ENCODE assay signal across 12 cellular contexts in genomic region chr5:110790673-110791072, GRCh38. TPM values are rescaled to one million over a fixed set of nuclear protein-coding genes. Genes with fewer than 3 reads are reported as not detected.
A peak's percentile ranks its signal among the peaks of the same experiment; 100 is the strongest.
DNase-seq lines count a peak whose midpoint lies in the region; ATAC-seq, FAIRE-seq and TF ChIP-seq lines count a peak whose summit lies in the region.
"Had no signal": no experiment of that assay in that cellular context is flagged by ENCODE, and none has a peak within 500 bp of the region (broad histone marks: within the 10 kb centered on the region; RNA-seq: fewer than 3 reads in every experiment).

No MANE protein-coding gene starts in this region.

- TF ChIP-seq CTCF in BE2C (IDR thresholded peaks at IDR 0.05; ENCODE audit: low read depth, low read length), result peak; percentile 28; the same call in 1 of the 2 replicates
- TF ChIP-seq CTCF in K562 (IDR thresholded peaks at IDR 0.05 in 2 of 3, conservative IDR thresholded peaks at IDR 0.05 in 1 of 3; ENCODE audit: insufficient read depth in 2 of 3, low read depth in 1 of 3, low read length in 3 of 3), result no peak
- peak in 1 of 2 donors; percentile 15 for TF ChIP-seq CTCF in left lung (IDR thresholded peaks at IDR 0.05)
- no peak for TF ChIP-seq CTCF in ovary (IDR thresholded peaks at IDR 0.05)

- FAIRE-seq in K562 (lab: Jason Lieb, UNC), result no peak

- H3K4me2 ChIP-seq in Karpas-422 (ENCODE audit: low read depth, low read length, poor library complexity, severe bottlenecking) (no peak overlapping the region), K562 (ENCODE audit: insufficient read depth, low read length) (no peak overlapping the region)

- CTCF ChIA-PET in K562 (lab: Yijun Ruan, JAX; ENCODE audit: low intra/inter-chr PET ratio), result no interaction called here

- ATAC-seq in K562 (no peak), left lung (peak; percentile 40), GM18909 (IDR thresholded peaks at IDR 0.05; ENCODE audit: poor library complexity, unreplicated experiment) (no peak)
- ATAC-seq in activated naive CD8-positive, alpha-beta T cell treated with anti-CD3 and anti-CD28 coated beads, Interleukin-2, amount 50 U/mL, for 24 hours, result no peak
- ATAC-seq: WTC11 had no signal

- no peaks in the 10 kb centered on the region for H3K9me1 ChIP-seq in K562 (ENCODE audit: control insufficient read depth, insufficient read depth, low read length)

- no TSS peak for BruUV-seq in K562 (replicated peaks; lab: Mats Ljungman, UMichigan)

- H3K4me3 Mint-ChIP-seq in activated naive CD8-positive, alpha-beta T cell treated with anti-CD3 and anti-CD28 coated beads, Interleukin-2, amount 50 U/mL, for 24 hours, result no peak overlapping the region
- H3K4me3 Mint-ChIP-seq: WTC11 had no signal

- no peak for TF ChIP-seq POLR2A in K562 (conservative IDR thresholded peaks at IDR 0.05)
- TF ChIP-seq POLR2A in ovary (IDR thresholded peaks at IDR 0.05), result no peak

- H3K9ac ChIP-seq in Karpas-422 (ENCODE audit: low read length) (no peak overlapping the region), K562 (ENCODE audit: insufficient read depth in 1 of 2, low read depth in 2 of 2, low read length in 2 of 2) (no peak overlapping the region)

- H3K79me2 ChIP-seq in Karpas-422 (ENCODE audit: low read length) (no peaks in the 10 kb centered on the region), K562 (ENCODE audit: control insufficient read depth, insufficient read depth, low read length) (no peaks in the 10 kb centered on the region)

- H3K9me2 ChIP-seq in Karpas-422 (replicated peaks; ENCODE audit: insufficient read depth, low read length), result no peaks in the 10 kb centered on the region

- no peaks in the 10 kb centered on the region for H3K4me1 ChIP-seq in BE2C
- no peaks in the 10 kb centered on the region for H3K4me1 ChIP-seq in Karpas-422 (ENCODE audit: low read length)
- no peaks in the 10 kb centered on the region for H3K4me1 ChIP-seq in K562 (replicated peaks in 1 of 2; ENCODE audit: control insufficient read depth in 2 of 2, insufficient read depth in 2 of 2, low read length in 2 of 2)
- no peaks in the 10 kb centered on the region for H3K4me1 ChIP-seq in left lung
- H3K4me1 ChIP-seq in ovary (ENCODE audit: insufficient read depth), result no peaks in the 10 kb centered on the region

- H3K36me3 ChIP-seq in BE2C, result no peaks in the 10 kb centered on the region
- no peaks in the 10 kb centered on the region for H3K36me3 ChIP-seq in Karpas-422 (ENCODE audit: insufficient read depth, low read length)
- H3K36me3 ChIP-seq in K562 (ENCODE audit: control insufficient read depth, insufficient read depth, low read length), result no peaks in the 10 kb centered on the region
- no peaks in the 10 kb centered on the region for H3K36me3 ChIP-seq in left lung
- no peaks in the 10 kb centered on the region for H3K36me3 ChIP-seq in ovary

- TF ChIP-seq RAD21 in K562 (CRISPR knock-in tag; conservative IDR thresholded peaks at IDR 0.05 in 1 of 2, IDR thresholded peaks at IDR 0.05 in 1 of 2), result no peak

- TF ChIP-seq EP300 in K562 (IDR thresholded peaks at IDR 0.05; ENCODE audit: low read length), result no peak
- no peak for TF ChIP-seq EP300 in ovary (IDR thresholded peaks at IDR 0.05)

- no peak for DNase-seq in BE2C
- DNase-seq in Karpas-422, result peak; percentile 44
- no peak for DNase-seq in K562 (ENCODE audit: extremely low read depth in 1 of 4, low spot score in 3 of 4)
- no peak for DNase-seq in left lung
- DNase-seq in activated naive CD8-positive, alpha-beta T cell treated with anti-CD3 and anti-CD28 coated beads, Interleukin-2, amount 50 U/mL, for 24 hours, result no peak
- DNase-seq in ovary, result no peak
- no peak for DNase-seq in stimulated activated CD4-positive, alpha-beta T cell treated with anti-CD3 and anti-CD28 coated beads, Interleukin-12 subunit alpha, Interleukin-12 subunit beta, amount 100 ng/mL, for 4 hours
- DNase-seq: DMS79 treated with DMSO at 0.1 percent for 48 hours, NCI-H526 treated with DMSO at 0.1 percent for 48 hours, right cardiac atrium had no signal

- H3K4me1 Mint-ChIP-seq in activated naive CD8-positive, alpha-beta T cell treated with anti-CD3 and anti-CD28 coated beads, Interleukin-2, amount 50 U/mL, for 24 hours, result no peaks in the 10 kb centered on the region
- H3K4me1 Mint-ChIP-seq: WTC11 had no signal

- WGBS in K562 (ENCODE audit: insufficient coverage, low coverage, missing lambda C conversion rate), result 0% methylated on average over 1 of the region's 1 CpG
- 0 to 3% (median 0%) methylated on average over 1 of the region's 1 CpG for WGBS in ovary, 3 donors

- H4K20me1 ChIP-seq in Karpas-422 (ENCODE audit: insufficient read depth, low read depth, low read length) (no peaks in the 10 kb centered on the region), K562 (replicated peaks; ENCODE audit: control insufficient read depth, insufficient read depth, low read length) (no peaks in the 10 kb centered on the region)

- intact Hi-C loops in K562 (cut with micrococcal nuclease), result no loop called here
- intact Hi-C loops in left lung (cut with DNase I), result no loop called here
- intact Hi-C loops in ovary (cut with DNase I), result no loop called here

- POLR2A ChIA-PET in K562 (lab: Yijun Ruan, JAX), result no interaction called here

- no peaks in the 10 kb centered on the region for H3K9me3 Mint-ChIP-seq in activated naive CD8-positive, alpha-beta T cell treated with anti-CD3 and anti-CD28 coated beads, Interleukin-2, amount 50 U/mL, for 24 hours

- H3K27me3 ChIP-seq in BE2C, result no peaks in the 10 kb centered on the region
- no peaks in the 10 kb centered on the region for H3K27me3 ChIP-seq in Karpas-422 (ENCODE audit: low read length)
- H3K27me3 ChIP-seq in K562 (ENCODE audit: control insufficient read depth in 2 of 2, insufficient read depth in 2 of 2, low read length in 2 of 2), result no peaks in the 10 kb centered on the region
- H3K27me3 ChIP-seq in left lung, result no peaks in the 10 kb centered on the region
- H3K27me3 ChIP-seq in ovary, result no peaks in the 10 kb centered on the region

- H3K27ac ChIP-seq in Karpas-422 (ENCODE audit: low read length), result no peak overlapping the region
- H3K27ac ChIP-seq in K562 (ENCODE audit: extremely low read depth, low read depth, low read length), result no peak overlapping the region
- no peak overlapping the region for H3K27ac ChIP-seq in left lung
- H3K27ac ChIP-seq in ovary, result no peak overlapping the region

- H3K27me3 Mint-ChIP-seq in activated naive CD8-positive, alpha-beta T cell treated with anti-CD3 and anti-CD28 coated beads, Interleukin-2, amount 50 U/mL, for 24 hours, result no peaks in the 10 kb centered on the region

- no peaks in the 10 kb centered on the region for H3K9me3 ChIP-seq in BE2C
- no peaks in the 10 kb centered on the region for H3K9me3 ChIP-seq in Karpas-422 (ENCODE audit: low read length)
- no peaks in the 10 kb centered on the region for H3K9me3 ChIP-seq in K562 (replicated peaks; ENCODE audit: control insufficient read depth, insufficient read depth, low read depth, low read length)
- H3K9me3 ChIP-seq in left lung, result peaks cover 0 to 5% of the 10 kb centered on the region in 2 donors
- no peaks in the 10 kb centered on the region for H3K9me3 ChIP-seq in ovary

- H3K36me3 Mint-ChIP-seq in activated naive CD8-positive, alpha-beta T cell treated with anti-CD3 and anti-CD28 coated beads, Interleukin-2, amount 50 U/mL, for 24 hours (ENCODE audit: low read depth), result no peaks in the 10 kb centered on the region
- H3K36me3 Mint-ChIP-seq: WTC11 had no signal

- H3K4me3 ChIP-seq in BE2C (ENCODE audit: low read depth, low read length) (no peak overlapping the region), Karpas-422 (ENCODE audit: low read length) (no peak overlapping the region), K562 (no peak overlapping the region), left lung (no peak overlapping the region), ovary (no peak overlapping the region)

- H2AFZ ChIP-seq in Karpas-422 (ENCODE audit: low read length), result no peak overlapping the region
- no peak overlapping the region for H2AFZ ChIP-seq in K562 (ENCODE audit: low read depth, low read length)

- in situ Hi-C loops in K562 (cut with MboI), result no loop called here

- no peak overlapping the region for H3K27ac Mint-ChIP-seq in activated naive CD8-positive, alpha-beta T cell treated with anti-CD3 and anti-CD28 coated beads, Interleukin-2, amount 50 U/mL, for 24 hours
- H3K27ac Mint-ChIP-seq: WTC11 had no signal

TF ChIP-seq in K562, 482 proteins besides CTCF, POLR2A, EP300 and RAD21:
- TF ChIP-seq ZNF316 (IDR thresholded peaks at IDR 0.05), result peak; percentile 18; the same call in 1 of the 2 replicates
- no peak for TF ChIP-seq KLF10 (CRISPR knock-in tag; IDR thresholded peaks at IDR 0.05)

RNA-seq across cellular contexts. Expression of gene SLC25A46, which starts 51.9 kb away (rescaled TPM):
- polyA plus RNA-seq in BE2C (2012; ENCODE audit: insufficient read depth, insufficient read length, low read depth), result 35.9 TPM
- 64.9 and 121 TPM in 2 replicates for total RNA-seq in Karpas-422 (2014; rRNA removed; shearing (Covaris generic); ENCODE audit: low replicate concordance)
- total RNA-seq in K562 (2011; cell fraction: chromatin; rRNA removed; ENCODE audit: low replicate concordance), result 6.9 and 21.1 TPM in 2 replicates
- 6.0 and 6.3 TPM in 2 replicates for total RNA-seq in K562 (2011; cell fraction: nucleolus; rRNA removed)
- 9.1 and 19.6 TPM in 2 replicates for total RNA-seq in K562 (2011; cell fraction: nucleoplasm; rRNA removed)
- total RNA-seq in K562 (2014; rRNA removed), result 30.2 and 32.2 TPM in 2 replicates
- 46.7 and 49.9 TPM in 2 replicates for total RNA-seq in K562 (2014; rRNA removed; fragmentation: Illumina TruSeq; extraction: Trizol)
- total RNA-seq in K562 (2015; rRNA removed; fragmentation: Illumina TruSeq; extraction: Trizol), result 44.2 and 47.3 TPM in 2 replicates
- total RNA-seq in K562 (2021), result 33.1 and 36.8 TPM in 2 replicates
- polyA plus RNA-seq in K562 (2011; rRNA removed), result 26.2 and 33.3 TPM in 2 replicates
- 14.3 and 14.5 TPM in 2 replicates for polyA plus RNA-seq in K562 (2011; cell fraction: cytosol; rRNA removed)
- 11.9 and 15.2 TPM in 2 replicates for polyA plus RNA-seq in K562 (2011; cell fraction: nucleus; rRNA removed)
- polyA plus RNA-seq in K562 (2012), result 24.5 and 26.9 TPM in 2 replicates
- polyA plus RNA-seq in K562 (2014; fragmentation: Illumina TruSeq; extraction: Trizol), result 27.4 and 31.8 TPM in 2 replicates
- 10 to 100 TPM in 1 of 2 experiments, 1 to 10 TPM in 1; 7.8 to 13.1 TPM for polyA plus RNA-seq in K562 (2014; fragmentation: Nextera tagmentation; extraction: Ambion mirVana)
- polyA plus RNA-seq in K562 (2014; rRNA removed), result 21.7 and 23.1 TPM in 2 replicates
- 59.7 and 64.7 TPM in 2 replicates for polyA minus RNA-seq in K562 (2011; rRNA and poly(A)+ RNA removed)
- 19.0 and 25.4 TPM in 2 replicates for polyA minus RNA-seq in K562 (2011; cell fraction: cytosol; rRNA and poly(A)+ RNA removed)
- polyA minus RNA-seq in K562 (2011; cell fraction: nucleus; rRNA and poly(A)+ RNA removed), result 12.9 and 21.1 TPM in 2 replicates
- total RNA-seq in left lung, result 10 to 100 TPM; 39.0 to 41.3 TPM
- total RNA-seq in ovary, result 10 to 100 TPM; 22.4 to 38.7 (median 26.7) TPM
- polyA plus RNA-seq in ovary, result 10 to 100 TPM; 11.9 to 20.8 TPM
